Comparison of ENCODE assay signal across 12 cellular contexts in genomic region chr3:189586941-189587687, GRCh38. TPM values are rescaled to one million over a fixed set of nuclear protein-coding genes. Genes with fewer than 3 reads are reported as not detected.
A peak's percentile ranks its signal among the peaks of the same experiment; 100 is the strongest.
DNase-seq lines count a peak whose midpoint lies in the region; ATAC-seq and TF ChIP-seq lines count a peak whose summit lies in the region.
"Had no signal": no experiment of that assay in that cellular context is flagged by ENCODE, and none has a peak within 500 bp of the region (broad histone marks: within the 10 kb centered on the region; RNA-seq: fewer than 3 reads in every experiment).

No MANE protein-coding gene starts in this region.

- H3K4me1 ChIP-seq in lower lobe of right lung = no peaks in the 10 kb centered on the region

- ATAC-seq in GM18505 (IDR thresholded peaks at IDR 0.05; ENCODE audit: unreplicated experiment) (peak; percentile 70), GM19468 (IDR thresholded peaks at IDR 0.05; ENCODE audit: extremely low read depth, unreplicated experiment) (peak; percentile 14), HG03045 (IDR thresholded peaks at IDR 0.05; ENCODE audit: unreplicated experiment) (peak; percentile 76), lower lobe of right lung (no peak), GM21825 (IDR thresholded peaks at IDR 0.05; ENCODE audit: unreplicated experiment) (no peak)
- peak; percentile 91 for ATAC-seq in activated naive CD8-positive, alpha-beta T cell treated with anti-CD3 and anti-CD28 coated beads, Interleukin-2, amount 50 U/mL, for 24 hours

- no peak for TF ChIP-seq POLR2A in GM18505 (IDR thresholded peaks at IDR 0.05; ENCODE audit: borderline replicate concordance, extremely low read depth, insufficient read depth, insufficient read length)

- DNase-seq in activated naive CD8-positive, alpha-beta T cell treated with anti-CD3 and anti-CD28 coated beads, Interleukin-2, amount 50 U/mL, for 24 hours = no peak
- DNase-seq in NCI-H1048 (lab: John Stamatoyannopoulos, UW) (no peak), DMS 273 treated with DMSO at 0.1 percent for 48 hours (lab: John Stamatoyannopoulos, UW) (no peak), lower lobe of right lung (no peak)
- DNase-seq: activated naive CD4-positive, alpha-beta T cell treated with anti-CD3 and anti-CD28 coated beads, Interleukin-2, amount 50 U/mL, for 16 hours; GOT3; hippocampal formation had no signal

- peaks cover 24% of the 10 kb centered on the region for H3K4me1 Mint-ChIP-seq in activated naive CD8-positive, alpha-beta T cell treated with anti-CD3 and anti-CD28 coated beads, Interleukin-2, amount 50 U/mL, for 24 hours

- peaks cover under 1% of the 10 kb centered on the region for H3K9me3 Mint-ChIP-seq in activated naive CD8-positive, alpha-beta T cell treated with anti-CD3 and anti-CD28 coated beads, Interleukin-2, amount 50 U/mL, for 24 hours

- no peaks in the 10 kb centered on the region for H3K36me3 ChIP-seq in lower lobe of right lung

- peak overlapping the region; percentile 44 for H3K27ac Mint-ChIP-seq in activated naive CD8-positive, alpha-beta T cell treated with anti-CD3 and anti-CD28 coated beads, Interleukin-2, amount 50 U/mL, for 24 hours

- H3K27me3 Mint-ChIP-seq in activated naive CD8-positive, alpha-beta T cell treated with anti-CD3 and anti-CD28 coated beads, Interleukin-2, amount 50 U/mL, for 24 hours = peaks cover 2% of the 10 kb centered on the region

- no peak overlapping the region for H3K27ac ChIP-seq in lower lobe of right lung

- H3K9me3 ChIP-seq in lower lobe of right lung = no peaks in the 10 kb centered on the region

- no peak for TF ChIP-seq CTCF in lower lobe of right lung (IDR thresholded peaks at IDR 0.05)

- H3K4me3 ChIP-seq in lower lobe of right lung = no peak overlapping the region

- H3K36me3 Mint-ChIP-seq in activated naive CD8-positive, alpha-beta T cell treated with anti-CD3 and anti-CD28 coated beads, Interleukin-2, amount 50 U/mL, for 24 hours (ENCODE audit: low read depth) = no peaks in the 10 kb centered on the region

- intact Hi-C loops in lower lobe of right lung (cut with DNase I) = no loop called here

- no peak overlapping the region for H3K4me3 Mint-ChIP-seq in activated naive CD8-positive, alpha-beta T cell treated with anti-CD3 and anti-CD28 coated beads, Interleukin-2, amount 50 U/mL, for 24 hours

- H3K27me3 ChIP-seq in lower lobe of right lung (ENCODE audit: low read depth) = no peaks in the 10 kb centered on the region

RNA-seq across cellular contexts. Expression of gene TP63, which starts 44.1 kb away (rescaled TPM):
- 2.1 TPM for total RNA-seq in lower lobe of right lung
- total RNA-seq: M059J had no signal

Comparison
In these comparisons a context has a peak if more than half of its experiments do, and no peak if none do; other contexts are left out.
1. ATAC-seq: peak in GM18505 (single experiment), GM19468 (single experiment), HG03045 (single experiment) and activated naive CD8-positive, alpha-beta T cell treated with anti-CD3 and anti-CD28 coated beads, Interleukin-2, amount 50 U/mL, for 24 hours (single experiment); none in lower lobe of right lung (0 of 2) and GM21825 (single experiment).